Comparison of ENCODE assay signal across 1 cellular context in the genomic region with DNA sequence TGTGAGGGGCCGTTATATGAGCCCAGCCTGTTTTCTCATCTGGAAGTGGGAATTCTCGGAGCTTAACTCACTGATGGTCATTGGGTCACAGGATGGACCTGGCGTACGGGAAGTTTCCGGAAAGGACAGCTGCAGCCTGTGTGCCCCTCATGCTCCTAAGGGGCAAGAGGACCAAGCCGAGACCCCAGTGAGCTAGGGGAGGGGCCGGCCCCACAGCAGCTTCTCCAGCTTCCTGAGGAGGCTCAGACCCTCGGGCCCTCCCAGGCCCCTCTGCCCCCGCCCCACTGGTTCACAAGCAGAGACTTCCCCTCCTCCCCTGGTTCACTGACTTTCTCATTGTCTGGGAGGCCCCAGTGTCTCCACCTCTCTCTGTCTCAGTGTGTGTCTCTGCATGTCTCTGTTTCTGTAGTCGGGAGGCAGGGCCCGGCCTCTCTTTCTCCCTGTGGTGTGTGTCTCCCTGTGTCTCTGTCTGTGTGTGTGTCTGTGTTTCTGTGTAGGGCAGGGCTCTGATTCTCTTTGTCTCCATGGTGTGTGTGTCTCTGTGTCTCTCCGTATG.
TF ChIP-seq lines count a peak whose summit lies in the region.

No MANE protein-coding gene starts in this region.

TF ChIP-seq in K562, 482 proteins besides CTCF, POLR2A, EP300 and RAD21:
- no peak for TF ChIP-seq RFX1 (IDR thresholded peaks at IDR 0.05)
- TF ChIP-seq, protein P1, sequence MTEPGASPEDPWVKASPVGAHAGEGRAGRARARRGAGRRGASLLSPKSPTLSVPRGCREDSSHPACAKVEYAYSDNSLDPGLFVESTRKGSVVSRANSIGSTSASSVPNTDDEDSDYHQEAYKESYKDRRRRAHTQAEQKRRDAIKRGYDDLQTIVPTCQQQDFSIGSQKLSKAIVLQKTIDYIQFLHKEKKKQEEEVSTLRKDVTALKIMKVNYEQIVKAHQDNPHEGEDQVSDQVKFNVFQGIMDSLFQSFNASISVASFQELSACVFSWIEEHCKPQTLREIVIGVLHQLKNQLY (CRISPR knock-in tag; conservative IDR thresholded peaks at IDR 0.05): 0 out of 4 replicates have a peak, but pooled peaks of 1 of the 2 experiments have one; percentile 58
TF ChIP-seq in K562: peak in this region for 1.
